In genomic region chr14:78698991-78699390, GRCh38 we compare ENCODE assay signal across 22 cellular contexts.
"Had no signal": no experiment of that assay in that cellular context is flagged by ENCODE, and none has a peak within 500 bp of the region (broad histone marks: within the 10 kb centered on the region; RNA-seq: fewer than 3 reads in every experiment).

No MANE protein-coding gene starts in this region.

- ATAC-seq: esophagus mucosa, foreskin keratinocyte, gastrocnemius medialis, gastroesophageal sphincter, heart left ventricle, heart right ventricle had no signal

- H3K27ac ChIP-seq: colonic mucosa, coronary artery, dorsolateral prefrontal cortex, epithelial cell of prostate, esophagus muscularis mucosa, esophagus squamous epithelium, foreskin keratinocyte, gastrocnemius medialis, gastroesophageal sphincter, heart left ventricle, heart right ventricle had no signal

- H3K27me3 Mint-ChIP-seq: dendritic cell treated with granulocyte-macrophage colony-stimulating factor and Interleukin-4, amounts not matched to agents 40 ng/mL and 50 ng/mL, for 4 days had no signal

- H3K9me3 Mint-ChIP-seq: dendritic cell treated with granulocyte-macrophage colony-stimulating factor and Interleukin-4, amounts not matched to agents 40 ng/mL and 50 ng/mL, for 4 days had no signal

- H3K4me3 ChIP-seq: colonic mucosa, coronary artery, dorsolateral prefrontal cortex, esophagus muscularis mucosa, esophagus squamous epithelium, gastrocnemius medialis, gastroesophageal sphincter, heart left ventricle, heart right ventricle had no signal

- H3K36me3 ChIP-seq: colonic mucosa, esophagus muscularis mucosa, esophagus squamous epithelium, gastrocnemius medialis, gastroesophageal sphincter, heart left ventricle, heart right ventricle had no signal

- H3K9me3 ChIP-seq: colonic mucosa, esophagus muscularis mucosa, esophagus squamous epithelium, gastrocnemius medialis, gastroesophageal sphincter, heart left ventricle, heart right ventricle had no signal

- H3K27me3 ChIP-seq: colonic mucosa, dorsolateral prefrontal cortex, esophagus muscularis mucosa, esophagus squamous epithelium, foreskin keratinocyte, gastrocnemius medialis, heart left ventricle had no signal

- H3K4me3 Mint-ChIP-seq: dendritic cell treated with granulocyte-macrophage colony-stimulating factor and Interleukin-4, amounts not matched to agents 40 ng/mL and 50 ng/mL, for 4 days had no signal

- DNase-seq: colonic mucosa; cortex of kidney; dermis blood vessel endothelial cell; dorsolateral prefrontal cortex; effector CD4-positive, alpha-beta T cell; effector CD8-positive, alpha-beta T cell; effector memory CD4-positive, alpha-beta T cell; erythroblast; esophagus squamous epithelium; foreskin fibroblast; foreskin keratinocyte; foreskin melanocyte; gastrocnemius medialis; glutamatergic neuron; heart left ventricle; heart right ventricle had no signal

- H3K4me1 ChIP-seq: colonic mucosa, esophagus muscularis mucosa, esophagus squamous epithelium, foreskin keratinocyte, gastrocnemius medialis, gastroesophageal sphincter, heart left ventricle, heart right ventricle had no signal

- H3K27ac Mint-ChIP-seq: dendritic cell treated with granulocyte-macrophage colony-stimulating factor and Interleukin-4, amounts not matched to agents 40 ng/mL and 50 ng/mL, for 4 days had no signal
